ENCODE assay signal across 14 cellular contexts in the genomic region with DNA sequence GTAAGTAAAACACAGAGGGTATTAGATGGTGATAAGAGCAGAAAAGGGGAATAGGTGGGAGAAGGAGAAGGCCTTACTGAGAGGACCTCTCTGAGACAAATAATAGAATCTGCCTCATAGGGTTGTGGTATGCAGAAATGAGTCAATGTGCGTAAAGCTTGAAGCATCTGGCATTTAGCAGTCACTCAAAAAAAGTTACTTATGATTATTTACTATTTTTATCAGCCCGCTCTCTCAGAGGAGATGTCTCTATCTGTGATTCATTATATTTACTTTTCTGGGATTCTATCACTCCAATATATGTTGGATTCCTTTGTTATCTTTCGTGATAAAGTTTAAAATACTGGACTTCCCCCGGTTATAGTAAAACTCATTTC. TPM values are rescaled to one million over a fixed set of nuclear protein-coding genes. Genes with fewer than 3 reads are reported as not detected.
DNase-seq lines count a peak whose midpoint lies in the region; ATAC-seq, FAIRE-seq and TF ChIP-seq lines count a peak whose summit lies in the region.
"Had no signal": no experiment of that assay in that cellular context is flagged by ENCODE, and none has a peak within 500 bp of the region (broad histone marks: within the 10 kb centered on the region; RNA-seq: fewer than 3 reads in every experiment).

No MANE protein-coding gene starts in this region.

- no peak overlapping the region for H2BK120ac ChIP-seq in trophoblast cell (ENCODE audit: insufficient read depth, low read length, poor library complexity)

- H4K12ac ChIP-seq in trophoblast cell (ENCODE audit: low read depth, low read length) = no peak overlapping the region

- H3K9ac ChIP-seq in trophoblast cell (ENCODE audit: low read length) = no peak overlapping the region

- no peak overlapping the region for H3K4ac ChIP-seq in trophoblast cell (ENCODE audit: low read depth, low read length)

- FAIRE-seq in GM19239 (lab: Jason Lieb, UNC) = no peak
- FAIRE-seq: D721Med had no signal

- H3K79me2 ChIP-seq in trophoblast cell (ENCODE audit: control insufficient read depth, insufficient read depth, low read length, poor library complexity) = no peaks in the 10 kb centered on the region

- H3K9me3 ChIP-seq in trophoblast cell (ENCODE audit: insufficient read depth, low read depth, low read length) = peaks cover 2% of the 10 kb centered on the region
- H3K9me3 ChIP-seq: transverse colon had no signal

- no peak overlapping the region for H3K4me3 ChIP-seq in coronary artery
- H3K4me3 ChIP-seq in trophoblast cell (ENCODE audit: low read depth, low read length) = no peak overlapping the region
- H3K4me3 ChIP-seq: transverse colon had no signal

- intact Hi-C loops in posterior vena cava (cut with DNase I) = no loop called here

- no peak overlapping the region for H4K91ac ChIP-seq in trophoblast cell (ENCODE audit: low read depth, low read length)

- no peak for DNase-seq in coronary artery (ENCODE audit: low spot score)
- DNase-seq in trophoblast cell = peak; percentile 2 to 61
- DNase-seq in GM19239 (ENCODE audit: insufficient read length, low spot score) = no peak
- no peak for DNase-seq in retina
- no peak for DNase-seq in posterior vena cava (ENCODE audit: low spot score)
- DNase-seq: NCI-H2029 treated with DMSO at 0.1 percent for 48 hours, transverse colon had no signal

- H3K18ac ChIP-seq in trophoblast cell (ENCODE audit: low read length) = no peak overlapping the region

- TF ChIP-seq CTCF in coronary artery (IDR thresholded peaks at IDR 0.05) = no peak

- H2AK5ac ChIP-seq in trophoblast cell (ENCODE audit: low read length) = no peak overlapping the region

- no peak overlapping the region for H3K23ac ChIP-seq in trophoblast cell (ENCODE audit: low read length)

- H3K4me1 ChIP-seq in trophoblast cell (ENCODE audit: control insufficient read depth in 1 of 2, insufficient read depth in 2 of 2, low read length in 2 of 2) = peaks cover 5 to 23% of the 10 kb centered on the region in 2 experiments

- H3K27me3 ChIP-seq in trophoblast cell (ENCODE audit: insufficient read depth, low read length) = no peaks in the 10 kb centered on the region
- H3K27me3 ChIP-seq: transverse colon had no signal

- H3K4me2 ChIP-seq in trophoblast cell (ENCODE audit: low read length) = no peak overlapping the region

- peaks cover 11% of the 10 kb centered on the region for H3K79me1 ChIP-seq in trophoblast cell (ENCODE audit: low read length)

- peak overlapping the region; percentile 51 to 80 for H3K27ac ChIP-seq in coronary artery
- H3K27ac ChIP-seq in trophoblast cell (ENCODE audit: low read depth, low read length) = no peak overlapping the region
- H3K27ac ChIP-seq: transverse colon had no signal

- no peak overlapping the region for H2BK5ac ChIP-seq in trophoblast cell (ENCODE audit: low read depth, low read length, poor library complexity)

- H4K8ac ChIP-seq in trophoblast cell (ENCODE audit: low read depth, low read length) = no peak overlapping the region

- WGBS in trophoblast cell (ENCODE audit: extremely low coverage, insufficient coverage, insufficient read length) = no CpG with 5 or more reads among the region's 4 CpGs

- H3K14ac ChIP-seq in trophoblast cell (ENCODE audit: low read length) = no peak overlapping the region

- no peak overlapping the region for H2BK12ac ChIP-seq in trophoblast cell (ENCODE audit: low read length)

- ATAC-seq in GM18519 (IDR thresholded peaks at IDR 0.05; ENCODE audit: low FRiP score, unreplicated experiment) (peak; percentile 86), HG03558 (IDR thresholded peaks at IDR 0.05; ENCODE audit: extremely low read depth, unreplicated experiment) (peak; percentile 78), GM21528 (IDR thresholded peaks at IDR 0.05; ENCODE audit: low FRiP score, unreplicated experiment) (no peak)
- ATAC-seq: HCT116; natural killer cell treated with Interleukin-12 subunit alpha and Interleukin-12 subunit beta and Interleukin-15 and Interleukin-18, amount 100 ng/mL, for 72 hours had no signal

- no peak overlapping the region for H2AFZ ChIP-seq in trophoblast cell (ENCODE audit: insufficient read depth, low read length, poor library complexity)

- no peaks in the 10 kb centered on the region for H3K36me3 ChIP-seq in trophoblast cell (ENCODE audit: control insufficient read depth in 1 of 2, insufficient read depth in 2 of 2, low read length in 2 of 2)
- H3K36me3 ChIP-seq: transverse colon had no signal

RNA-seq across cellular contexts. Expression of a gene that starts 4.6 kb away (rescaled TPM):
- polyA plus RNA-seq in trophoblast cell (2013) = 1.8 and 2.2 TPM in 2 replicates
- total RNA-seq in posterior vena cava = 100 to 1,000 TPM; 106 to 219 TPM
- total RNA-seq: activated T-helper 2 cell treated with anti-CD3 and anti-CD28 coated beads, Interferon-gamma antibody, Interleukin-2, Interleukin-4, amounts not matched to agents 10 μg/mL and 5 μg/mL and 100 μg/mL, durations not matched to agents 14 hours and 24 hours and 36 hours; natural killer cell treated with Interleukin-12 subunit alpha and Interleukin-12 subunit beta and Interleukin-15 and Interleukin-18, amount 100 ng/mL, for 72 hours had no signal

RNA-seq across cellular contexts. Expression of a gene that starts 48.6 kb away (rescaled TPM):
- polyA plus RNA-seq in trophoblast cell (2013) = 0.17 and 0.23 TPM in 2 replicates
- 1 to 10 TPM; 5.6 to 6.6 TPM for total RNA-seq in posterior vena cava
- total RNA-seq: activated T-helper 2 cell treated with anti-CD3 and anti-CD28 coated beads, Interferon-gamma antibody, Interleukin-2, Interleukin-4, amounts not matched to agents 10 μg/mL and 5 μg/mL and 100 μg/mL, durations not matched to agents 14 hours and 24 hours and 36 hours; natural killer cell treated with Interleukin-12 subunit alpha and Interleukin-12 subunit beta and Interleukin-15 and Interleukin-18, amount 100 ng/mL, for 72 hours had no signal

Comparison
In these comparisons a context has a peak if more than half of its experiments do, and no peak if none do; other contexts are left out.
1. DNase-seq: peak in trophoblast cell (2 of 2); none in coronary artery (single experiment), GM19239 (single experiment), retina (single experiment) and posterior vena cava (single experiment).